Comparison of ENCODE assay signal across 8 cellular contexts in genomic region chr19:17721821-17722220, GRCh38. TPM values are rescaled to one million over a fixed set of nuclear protein-coding genes. Genes with fewer than 3 reads are reported as not detected.
DNase-seq lines count a peak whose midpoint lies in the region; ATAC-seq and TF ChIP-seq lines count a peak whose summit lies in the region.

No MANE protein-coding gene starts in this region.

- H3K4ac ChIP-seq in mesendoderm (ENCODE audit: low read depth, low read length), result no peak overlapping the region

- no peak overlapping the region for H3K4me2 ChIP-seq in mesendoderm (ENCODE audit: low read length)

- H2BK15ac ChIP-seq in mesendoderm (replicated peaks; ENCODE audit: low read depth), result no peak overlapping the region

- H3K27me3 ChIP-seq in heart right ventricle, result no peaks in the 10 kb centered on the region
- H3K27me3 ChIP-seq in suprapubic skin, result no peaks in the 10 kb centered on the region
- no peaks in the 10 kb centered on the region for H3K27me3 ChIP-seq in mesendoderm (ENCODE audit: insufficient read depth, low read length, poor library complexity)

- H3K4me1 Mint-ChIP-seq in activated naive CD4-positive, alpha-beta T cell treated with anti-CD3 and anti-CD28 coated beads, Interleukin-2, amount 10 ng/mL, durations not matched to agents 7 days and 5 days, result peaks cover 47% of the 10 kb centered on the region
- peaks cover 38% of the 10 kb centered on the region for H3K4me1 Mint-ChIP-seq in activated B cell treated with CpG ODN at 0.5 μM for 24 hours

- ATAC-seq in activated B cell treated with CpG ODN at 0.5 μM for 24 hours (ENCODE audit: low read depth), result no peak
- peak; percentile 28 to 81 (median 65) for ATAC-seq in heart right ventricle

- no peaks in the 10 kb centered on the region for H3K9me3 ChIP-seq in heart right ventricle
- no peaks in the 10 kb centered on the region for H3K9me3 ChIP-seq in suprapubic skin

- H3K79me1 ChIP-seq in mesendoderm (ENCODE audit: low read length), result peaks cover 19% of the 10 kb centered on the region

- H3K9ac ChIP-seq in mesendoderm (ENCODE audit: low read length), result no peak overlapping the region

- no peaks in the 10 kb centered on the region for H3K9me3 Mint-ChIP-seq in activated naive CD4-positive, alpha-beta T cell treated with anti-CD3 and anti-CD28 coated beads, Interleukin-2, amount 10 ng/mL, durations not matched to agents 7 days and 5 days
- no peaks in the 10 kb centered on the region for H3K9me3 Mint-ChIP-seq in activated B cell treated with CpG ODN at 0.5 μM for 24 hours

- peaks cover 24% of the 10 kb centered on the region for H3K79me2 ChIP-seq in mesendoderm (ENCODE audit: control insufficient read depth, insufficient read depth, low read length)

- H3K4me3 ChIP-seq in heart right ventricle (peak overlapping the region in 5 of 10 donors; percentile 91 to 96 (median 95)), suprapubic skin (peak overlapping the region; percentile 93), mesendoderm (ENCODE audit: low read length) (no peak overlapping the region)

- H2BK120ac ChIP-seq in mesendoderm (ENCODE audit: low read depth, low read length), result no peak overlapping the region

- no peak overlapping the region for H4K8ac ChIP-seq in mesendoderm (ENCODE audit: low read depth, low read length)

- TF ChIP-seq CTCF in activated B cell treated with CpG ODN at 0.5 μM for 24 hours (IDR thresholded peaks at IDR 0.05), result no peak
- TF ChIP-seq CTCF in heart right ventricle (IDR thresholded peaks at IDR 0.05), result no peak
- TF ChIP-seq CTCF in suprapubic skin (IDR thresholded peaks at IDR 0.05), result no peak

- no peak overlapping the region for H3K56ac ChIP-seq in mesendoderm (ENCODE audit: low read length)

- H3K4me1 ChIP-seq in heart right ventricle, result peaks cover 14 to 59% (median 54%) of the 10 kb centered on the region in 9 donors
- peaks cover 47% of the 10 kb centered on the region for H3K4me1 ChIP-seq in suprapubic skin
- H3K4me1 ChIP-seq in mesendoderm (ENCODE audit: control insufficient read depth, low read depth, low read length), result peaks cover 4% of the 10 kb centered on the region

- POLR2A ChIA-PET in activated B cell treated with CpG ODN at 0.5 μM for 24 hours (lab: Charles Lee), result interaction anchor here (4.0 kb wide), 1 partner anchor 30 kb away, joined by 29 read pairs; the partner anchor contains the start of gene FCHO1

- no peak overlapping the region for H3K23ac ChIP-seq in mesendoderm (ENCODE audit: low read length)

- H3K36me3 Mint-ChIP-seq in activated naive CD4-positive, alpha-beta T cell treated with anti-CD3 and anti-CD28 coated beads, Interleukin-2, amount 10 ng/mL, durations not matched to agents 7 days and 5 days, result peaks cover 22% of the 10 kb centered on the region
- peaks cover 46% of the 10 kb centered on the region for H3K36me3 Mint-ChIP-seq in activated B cell treated with CpG ODN at 0.5 μM for 24 hours (ENCODE audit: low read depth)

- H4K5ac ChIP-seq in mesendoderm (ENCODE audit: low read length), result no peak overlapping the region

- CTCF ChIA-PET in activated naive CD4-positive, alpha-beta T cell treated with anti-CD3 and anti-CD28 coated beads, Interleukin-2, amount 10 ng/mL, durations not matched to agents 7 days and 5 days (lab: Charles Lee), result interaction anchor here (1.1 to 1.3 kb wide), 2 partner anchors 18 to 63 kb away, joined by 3 to 4 read pairs; no protein-coding TSS in a partner anchor
- CTCF ChIA-PET in activated B cell treated with CpG ODN at 0.5 μM for 24 hours (lab: Charles Lee), result interaction anchor here (1.0 to 2.2 kb wide), 3 partner anchors 10 to 33 kb away, joined by 3 to 6 read pairs (median 5); no protein-coding TSS in a partner anchor

- no peak for TF ChIP-seq POLR2A in suprapubic skin (IDR thresholded peaks at IDR 0.05)

- no peak overlapping the region for H2BK5ac ChIP-seq in mesendoderm (ENCODE audit: low read length)

- peaks cover 0 to 48% (median 23%) of the 10 kb centered on the region in 9 donors for H3K36me3 ChIP-seq in heart right ventricle
- H3K36me3 ChIP-seq in suprapubic skin, result peaks cover 40% of the 10 kb centered on the region
- peaks cover 7% of the 10 kb centered on the region for H3K36me3 ChIP-seq in mesendoderm (ENCODE audit: control insufficient read depth, insufficient read depth, low read length)

- H3K27me3 Mint-ChIP-seq in activated naive CD4-positive, alpha-beta T cell treated with anti-CD3 and anti-CD28 coated beads, Interleukin-2, amount 10 ng/mL, durations not matched to agents 7 days and 5 days, result no peaks in the 10 kb centered on the region
- H3K27me3 Mint-ChIP-seq in activated B cell treated with CpG ODN at 0.5 μM for 24 hours, result no peaks in the 10 kb centered on the region

- peak overlapping the region in 9 of 10 donors; percentile 28 to 92 (median 63) for H3K27ac ChIP-seq in heart right ventricle
- no peak overlapping the region for H3K27ac ChIP-seq in suprapubic skin
- H3K27ac ChIP-seq in mesendoderm (ENCODE audit: low read depth, low read length), result no peak overlapping the region

- no peak for TF ChIP-seq EP300 in suprapubic skin (IDR thresholded peaks at IDR 0.05)

- no peak for DNase-seq in activated naive CD4-positive, alpha-beta T cell treated with anti-CD3 and anti-CD28 coated beads, Interleukin-2, amount 10 ng/mL, durations not matched to agents 7 days and 5 days
- DNase-seq in activated naive CD4-positive, alpha-beta T cell treated with anti-CD3 and anti-CD28 coated beads, Interleukin-2, amount 50 U/mL, for 16 hours, result no peak
- DNase-seq in activated B cell treated with CpG ODN at 0.5 μM for 24 hours (no peak), heart right ventricle (peak; percentile 31 to 46), suprapubic skin (ENCODE audit: low spot score in 2 of 2) (no peak), mesendoderm (no peak), OCI-M2 (lab: John Stamatoyannopoulos, UW; ENCODE audit: unreplicated experiment) (no peak), NCI-H1436 treated with DMSO at 0.1 percent for 48 hours (lab: John Stamatoyannopoulos, UW) (no peak)

- peak overlapping the region; percentile 14 for H3K27ac Mint-ChIP-seq in activated naive CD4-positive, alpha-beta T cell treated with anti-CD3 and anti-CD28 coated beads, Interleukin-2, amount 10 ng/mL, durations not matched to agents 7 days and 5 days
- H3K27ac Mint-ChIP-seq in activated B cell treated with CpG ODN at 0.5 μM for 24 hours, result peak overlapping the region; percentile 26

- no peak overlapping the region for H2AK5ac ChIP-seq in mesendoderm (ENCODE audit: low read length)

- intact Hi-C loops in activated B cell treated with CpG ODN at 0.5 μM for 24 hours (cut with micrococcal nuclease), result no loop called here
- intact Hi-C loops in heart right ventricle (cut with DNase I), result no loop called here

- WGBS in heart right ventricle, 2 donors, result 36 to 49% methylated on average over 8 of the region's 8 CpGs
- WGBS in suprapubic skin, result 51% methylated on average over 4 of the region's 8 CpGs
- no CpG with 5 or more reads among the region's 8 CpGs for WGBS in mesendoderm (ENCODE audit: extremely low coverage, insufficient coverage, low lambda C conversion rate)

- peak overlapping the region; percentile 78 for H3K4me3 Mint-ChIP-seq in activated naive CD4-positive, alpha-beta T cell treated with anti-CD3 and anti-CD28 coated beads, Interleukin-2, amount 10 ng/mL, durations not matched to agents 7 days and 5 days
- H3K4me3 Mint-ChIP-seq in activated B cell treated with CpG ODN at 0.5 μM for 24 hours, result peak overlapping the region; percentile 89

- no peak overlapping the region for H3K18ac ChIP-seq in mesendoderm (ENCODE audit: low read length)

RNA-seq across cellular contexts. Expression of gene MAP1S, which starts 2.5 kb away (rescaled TPM):
- total RNA-seq in activated B cell treated with CpG ODN at 0.5 μM for 24 hours (65.6 and 80.5 TPM in 2 replicates), heart right ventricle (10 to 100 TPM; 20.7 to 48.7 (median 27.1) TPM), suprapubic skin (10 to 100 TPM; 16.8 to 42.5 (median 26.4) TPM)
- 10 to 100 TPM; 20.4 to 25.7 TPM for polyA plus RNA-seq in heart right ventricle
- polyA plus RNA-seq in mesendoderm (2013, experiment 1 of 2), result 51.4 TPM
- 54.7 TPM for polyA plus RNA-seq in mesendoderm (2013, experiment 2 of 2)

RNA-seq across cellular contexts. Expression of gene FCHO1, which starts 29.5 kb away (rescaled TPM):
- total RNA-seq in activated B cell treated with CpG ODN at 0.5 μM for 24 hours, result 81.8 and 103 TPM in 2 replicates
- total RNA-seq in heart right ventricle, result 1 to 10 TPM in 4 of 10 donors, under 1 TPM in 6; 0.21 to 2.6 (median 0.83) TPM
- polyA plus RNA-seq in heart right ventricle, result under 1 TPM; 0.44 to 0.61 TPM
- 10 to 100 TPM; 32.6 to 48.2 (median 35.7) TPM for total RNA-seq in suprapubic skin
- polyA plus RNA-seq in mesendoderm (2013, experiment 1 of 2), result 11.5 TPM
- 11.3 TPM for polyA plus RNA-seq in mesendoderm (2013, experiment 2 of 2)

RNA-seq across cellular contexts. Expression of gene UNC13A, which starts 33.7 kb away (rescaled TPM):
- total RNA-seq in activated B cell treated with CpG ODN at 0.5 μM for 24 hours (0.02 and 0.04 TPM in 2 replicates), heart right ventricle (under 1 TPM in 8 of 10 donors, not detected in 2; 0.02 to 0.72 (median 0.06) TPM), suprapubic skin (under 1 TPM in 1 of 4 donors, not detected in 3; 0.16 TPM)
- polyA plus RNA-seq in heart right ventricle, result under 1 TPM; 0.03 to 0.44 TPM
- polyA plus RNA-seq in mesendoderm (2013, experiment 1 of 2), result 11.5 TPM
- 11.3 TPM for polyA plus RNA-seq in mesendoderm (2013, experiment 2 of 2)

Comparison
In these comparisons a context has a peak if more than half of its experiments do, and no peak if none do; other contexts are left out.
1. DNase-seq: peak in heart right ventricle (2 of 2); none in activated naive CD4-positive, alpha-beta T cell treated with anti-CD3 and anti-CD28 coated beads, Interleukin-2, amount 10 ng/mL, durations not matched to agents 7 days and 5 days (single experiment), activated naive CD4-positive, alpha-beta T cell treated with anti-CD3 and anti-CD28 coated beads, Interleukin-2, amount 50 U/mL, for 16 hours (single experiment), activated B cell treated with CpG ODN at 0.5 μM for 24 hours (single experiment), suprapubic skin (0 of 2), mesendoderm (single experiment), OCI-M2 (single experiment) and NCI-H1436 treated with DMSO at 0.1 percent for 48 hours (single experiment).
2. H3K27ac ChIP-seq: peak in heart right ventricle (9 of 10); none in suprapubic skin (single experiment) and mesendoderm (single experiment).
3. RNA of gene FCHO1, which starts 29.5 kb away (total RNA-seq): 81.8 to 103 TPM in activated B cell treated with CpG ODN at 0.5 μM for 24 hours and 32.6 to 48.2 TPM in suprapubic skin; 0.21 to 2.6 TPM in heart right ventricle; every median in the first group is over 4 times any median in the second.